ENCODE assay signal across 20 cellular contexts in the genomic region with DNA sequence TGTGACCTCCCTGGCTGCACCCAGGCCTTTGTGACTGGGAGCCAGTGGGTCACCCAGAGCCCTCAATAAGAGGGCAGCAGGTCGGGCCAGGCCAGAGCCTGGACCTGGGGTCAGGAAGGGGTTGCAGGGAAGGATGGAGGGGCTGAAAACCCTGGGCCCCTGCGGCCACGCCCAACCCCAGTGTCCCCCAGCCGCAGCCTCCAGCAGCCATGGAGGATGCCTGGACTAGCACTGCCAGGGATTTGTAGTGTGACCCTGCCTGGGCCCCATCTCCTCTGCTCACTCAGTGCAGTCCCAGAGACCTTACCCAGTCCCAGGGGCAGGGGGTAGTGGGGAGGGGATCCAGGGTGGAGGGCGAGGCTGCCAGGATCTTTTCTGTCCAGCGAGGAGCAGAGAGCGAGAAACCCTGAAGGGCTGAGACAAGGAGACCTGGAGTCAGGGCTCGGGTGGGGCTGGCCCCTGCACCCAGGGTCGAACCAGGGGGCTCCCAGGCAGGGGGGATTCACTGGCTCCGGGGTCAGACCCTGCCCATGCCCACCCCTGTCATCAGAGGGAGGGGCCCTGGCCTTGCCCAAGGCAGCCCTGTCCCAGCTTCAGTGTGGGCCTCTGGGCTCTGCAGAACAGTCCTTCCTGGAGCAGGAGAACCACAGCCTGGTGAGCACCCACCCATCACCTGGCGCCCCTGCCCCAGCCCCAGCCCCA.
DNase-seq lines count a peak whose midpoint lies in the region; TF ChIP-seq lines count a peak whose summit lies in the region.
"Had no signal": no experiment of that assay in that cellular context is flagged by ENCODE, and none has a peak within 500 bp of the region (broad histone marks: within the 10 kb centered on the region; RNA-seq: fewer than 3 reads in every experiment).

No MANE protein-coding gene starts in this region.

- no peaks in the 10 kb centered on the region for H3K27me3 Mint-ChIP-seq in mesothelial cell of epicardium (ENCODE audit: low read depth)
- H3K27me3 Mint-ChIP-seq: CD4-positive, alpha-beta T cell had no signal

- no peak overlapping the region for H3K4me3 ChIP-seq in BLaER1 treated with 17β-estradiol and CSF1 and Interleukin-3, amounts not matched to agents 10 nM and 100 nM
- H3K4me3 ChIP-seq in Karpas-422 (ENCODE audit: low read length) (peak overlapping the region; percentile 65; the same call in 1 of the 2 replicates), tibial artery (no peak overlapping the region)
- H3K4me3 ChIP-seq: MG63 had no signal

- DNase-seq in Karpas-422 (no peak), mesothelial cell of epicardium (ENCODE audit: low spot score in 2 of 2, unreplicated experiment in 2 of 2) (no peak), tibial artery (peak; percentile 5 to 51), SW480 (ENCODE audit: low spot score) (no peak), cortex of kidney (lab: John Stamatoyannopoulos, UW) (no peak), SKM-1 (lab: John Stamatoyannopoulos, UW; ENCODE audit: unreplicated experiment) (no peak), HUDEP-2 (lab: John Stamatoyannopoulos, UW; ENCODE audit: unreplicated experiment in 76 of 76) (no peak)
- DNase-seq: CD4-positive, alpha-beta T cell; DMS79; EL; GDM1; GOT3; HCEC 1CT; KBM-7; MG63; NCI-H2029; NCI-H446; NCI-H524 treated with DMSO at 0.1 percent for 48 hours; NCI-H774 had no signal

- H3K4me2 ChIP-seq in BLaER1 treated with 17β-estradiol and CSF1 and Interleukin-3, amounts not matched to agents 10 nM and 100 nM, result peak overlapping the region in 7 of 11 experiments; percentile 44 to 92 (median 80); a peak in 13 of 22 replicates
- H3K4me2 ChIP-seq in Karpas-422 (ENCODE audit: low read depth, low read length, poor library complexity, severe bottlenecking), result peak overlapping the region; percentile 73

- no peaks in the 10 kb centered on the region for H3K9me2 ChIP-seq in Karpas-422 (replicated peaks; ENCODE audit: insufficient read depth, low read length)

- H3K27ac Mint-ChIP-seq in mesothelial cell of epicardium, result peak overlapping the region; percentile 43
- H3K27ac Mint-ChIP-seq: CD4-positive, alpha-beta T cell had no signal

- peaks cover 18% of the 10 kb centered on the region for H3K36me3 Mint-ChIP-seq in mesothelial cell of epicardium

- H3K27ac ChIP-seq in BLaER1 treated with 17β-estradiol and CSF1 and Interleukin-3, amounts not matched to agents 10 nM and 100 nM, result no peak overlapping the region
- H3K27ac ChIP-seq in Karpas-422 (ENCODE audit: low read length), result peak overlapping the region; percentile 79
- H3K27ac ChIP-seq in tibial artery, result no peak overlapping the region

- peaks cover 5 to 84% (median 67%) of the 10 kb centered on the region in 10 experiments; a peak in 18 of 20 replicates for H3K4me1 ChIP-seq in BLaER1 treated with 17β-estradiol and CSF1 and Interleukin-3, amounts not matched to agents 10 nM and 100 nM
- H3K4me1 ChIP-seq in Karpas-422 (ENCODE audit: low read length), result peaks cover 62% of the 10 kb centered on the region
- H3K4me1 ChIP-seq in tibial artery, result no peaks in the 10 kb centered on the region

- peaks cover 32% of the 10 kb centered on the region for H3K4me1 Mint-ChIP-seq in mesothelial cell of epicardium

- no peaks in the 10 kb centered on the region for H3K79me2 ChIP-seq in Karpas-422 (ENCODE audit: low read length)

- H3K9ac ChIP-seq in BLaER1 treated with 17β-estradiol and CSF1 and Interleukin-3, amounts not matched to agents 10 nM and 100 nM, result 0 out of 22 replicates have a peak overlapping the region, but pooled peaks of 1 of the 11 experiments have one; percentile 23
- peak overlapping the region; percentile 83 for H3K9ac ChIP-seq in Karpas-422 (ENCODE audit: low read length)

- H3K9me3 Mint-ChIP-seq in mesothelial cell of epicardium, result no peaks in the 10 kb centered on the region
- H3K9me3 Mint-ChIP-seq: CD4-positive, alpha-beta T cell had no signal

- H4K20me1 ChIP-seq in BLaER1 treated with 17β-estradiol and CSF1 and Interleukin-3, amounts not matched to agents 10 nM and 100 nM, result peaks cover 0 to 9% (median 0%) of the 10 kb centered on the region in 11 experiments; a peak in 2 of 22 replicates
- 0 out of 2 replicates have a peak, but pooled peaks cover 4% of the 10 kb centered on the region for H4K20me1 ChIP-seq in Karpas-422 (ENCODE audit: insufficient read depth, low read depth, low read length)

- H2AFZ ChIP-seq in Karpas-422 (ENCODE audit: low read length), result no peak overlapping the region

- peaks cover 0 to 18% (median 6%) of the 10 kb centered on the region in 11 experiments; a peak in 11 of 22 replicates for H3K27me3 ChIP-seq in BLaER1 treated with 17β-estradiol and CSF1 and Interleukin-3, amounts not matched to agents 10 nM and 100 nM
- no peaks in the 10 kb centered on the region for H3K27me3 ChIP-seq in Karpas-422 (ENCODE audit: low read length)
- peaks cover 0 to 3% of the 10 kb centered on the region in 2 donors for H3K27me3 ChIP-seq in tibial artery
- H3K27me3 ChIP-seq: MG63 had no signal

- H3K9me3 ChIP-seq in BLaER1 treated with 17β-estradiol and CSF1 and Interleukin-3, amounts not matched to agents 10 nM and 100 nM (replicated peaks in 1 of 11), result no peaks in the 10 kb centered on the region
- H3K9me3 ChIP-seq in Karpas-422 (ENCODE audit: low read length) (no peaks in the 10 kb centered on the region), tibial artery (no peaks in the 10 kb centered on the region)
- H3K9me3 ChIP-seq: MG63 had no signal

- TF ChIP-seq CTCF in mesothelial cell of epicardium (IDR thresholded peaks at IDR 0.05; ENCODE audit: unreplicated experiment) (no peak), tibial artery (IDR thresholded peaks at IDR 0.05) (no peak)

- no peaks in the 10 kb centered on the region for H3K36me3 ChIP-seq in BLaER1 treated with 17β-estradiol and CSF1 and Interleukin-3, amounts not matched to agents 10 nM and 100 nM
- H3K36me3 ChIP-seq in Karpas-422 (ENCODE audit: insufficient read depth, low read length) (no peaks in the 10 kb centered on the region), tibial artery (no peaks in the 10 kb centered on the region)
- H3K36me3 ChIP-seq: MG63 had no signal

- H3K4me3 Mint-ChIP-seq in mesothelial cell of epicardium, result no peak overlapping the region
- H3K4me3 Mint-ChIP-seq: CD4-positive, alpha-beta T cell had no signal

- intact Hi-C loops in tibial artery (cut with DNase I; ENCODE audit: low total_unique reads), result no loop called here

Comparison
In these comparisons a context has a peak if more than half of its experiments do, and no peak if none do; other contexts are left out.
1. DNase-seq: peak in tibial artery (2 of 2); none in Karpas-422 (single experiment), mesothelial cell of epicardium (0 of 2), SW480 (single experiment), cortex of kidney (single experiment), SKM-1 (single experiment) and HUDEP-2 (0 of 76).